Comparison of ENCODE assay signal across 1 cellular context in genomic region chr3:112084980-112085697, GRCh38.
TF ChIP-seq lines count a peak whose summit lies in the region.

No MANE protein-coding gene starts in this region.

TF ChIP-seq in HepG2, 621 proteins besides CTCF, POLR2A, EP300 and RAD21 (continued from another document):
- TF ChIP-seq BCL3 (CRISPR knock-in tag; IDR thresholded peaks at IDR 0.05) (no peak), SIN3B (IDR thresholded peaks at IDR 0.05; ENCODE audit: low read length) (no peak), ATRX (CRISPR knock-in tag; IDR thresholded peaks at IDR 0.05; ENCODE audit: borderline replicate concordance) (no peak), ZNF263 (CRISPR knock-in tag; IDR thresholded peaks at IDR 0.05) (no peak), HHEX (CRISPR knock-in tag; IDR thresholded peaks at IDR 0.05) (no peak), JUND (CRISPR knock-in tag; IDR thresholded peaks at IDR 0.05) (peak; percentile 22; the same call in 1 of the 2 replicates), GATAD1 (CRISPR knock-in tag; IDR thresholded peaks at IDR 0.05) (no peak), EHMT2 (IDR thresholded peaks at IDR 0.05; ENCODE audit: borderline replicate concordance, low read depth, low read length) (no peak), GPN1 (CRISPR knock-in tag; IDR thresholded peaks at IDR 0.05; ENCODE audit: borderline replicate concordance) (no peak), JARID2 (CRISPR knock-in tag; IDR thresholded peaks at IDR 0.05; ENCODE audit: insufficient replicate concordance) (no peak), ZNF124 (CRISPR knock-in tag; IDR thresholded peaks at IDR 0.05) (no peak), ZSCAN5A (CRISPR knock-in tag; IDR thresholded peaks at IDR 0.05; ENCODE audit: borderline replicate concordance) (no peak), ZNF580 (CRISPR knock-in tag; IDR thresholded peaks at IDR 0.05; ENCODE audit: borderline replicate concordance, low read depth) (no peak), RXRB (CRISPR knock-in tag; IDR thresholded peaks at IDR 0.05; ENCODE audit: borderline replicate concordance) (0 out of 2 replicates have a peak, but pooled peaks have one; percentile 14), CC2D1A (CRISPR knock-in tag; IDR thresholded peaks at IDR 0.05) (no peak), SMYD3 (CRISPR knock-in tag; IDR thresholded peaks at IDR 0.05) (no peak), ZNF512B (CRISPR knock-in tag; IDR thresholded peaks at IDR 0.05; ENCODE audit: borderline replicate concordance) (no peak), ARNTL (CRISPR knock-in tag; IDR thresholded peaks at IDR 0.05) (no peak), ZSCAN30 (CRISPR knock-in tag; IDR thresholded peaks at IDR 0.05) (no peak), FOSL1 (CRISPR knock-in tag; IDR thresholded peaks at IDR 0.05; ENCODE audit: borderline replicate concordance) (0 out of 2 replicates have a peak, but pooled peaks have one; percentile 25), PTBP1 (IDR thresholded peaks at IDR 0.05; ENCODE audit: low read depth, low read length, poor library complexity, severe bottlenecking) (no peak), ZNF800 (CRISPR knock-in tag; IDR thresholded peaks at IDR 0.05) (no peak), DNMT3B (CRISPR knock-in tag; conservative IDR thresholded peaks at IDR 0.05) (no peak), ZNF441 (CRISPR knock-in tag; IDR thresholded peaks at IDR 0.05; ENCODE audit: borderline replicate concordance) (no peak), E2F2 (CRISPR knock-in tag; IDR thresholded peaks at IDR 0.05; ENCODE audit: borderline replicate concordance) (no peak), CAMTA2 (CRISPR knock-in tag; IDR thresholded peaks at IDR 0.05; ENCODE audit: borderline replicate concordance) (no peak), ZNF282 (IDR thresholded peaks at IDR 0.05; ENCODE audit: partially characterized antibody) (no peak), GATAD2A (CRISPR knock-in tag; IDR thresholded peaks at IDR 0.05) (0 out of 2 replicates have a peak, but pooled peaks have one; percentile 17), EED (CRISPR knock-in tag; IDR thresholded peaks at IDR 0.05) (no peak), PHF21A (CRISPR knock-in tag; IDR thresholded peaks at IDR 0.05) (no peak)
- TF ChIP-seq, protein P1, sequence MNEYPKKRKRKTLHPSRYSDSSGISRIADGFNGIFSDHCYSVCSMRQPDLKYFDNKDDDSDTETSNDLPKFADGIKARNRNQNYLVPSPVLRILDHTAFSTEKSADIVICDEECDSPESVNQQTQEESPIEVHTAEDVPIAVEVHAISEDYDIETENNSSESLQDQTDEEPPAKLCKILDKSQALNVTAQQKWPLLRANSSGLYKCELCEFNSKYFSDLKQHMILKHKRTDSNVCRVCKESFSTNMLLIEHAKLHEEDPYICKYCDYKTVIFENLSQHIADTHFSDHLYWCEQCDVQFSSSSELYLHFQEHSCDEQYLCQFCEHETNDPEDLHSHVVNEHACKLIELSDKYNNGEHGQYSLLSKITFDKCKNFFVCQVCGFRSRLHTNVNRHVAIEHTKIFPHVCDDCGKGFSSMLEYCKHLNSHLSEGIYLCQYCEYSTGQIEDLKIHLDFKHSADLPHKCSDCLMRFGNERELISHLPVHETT (CRISPR knock-in tag; conservative IDR thresholded peaks at IDR 0.05) = no peak
- TF ChIP-seq, protein P2, sequence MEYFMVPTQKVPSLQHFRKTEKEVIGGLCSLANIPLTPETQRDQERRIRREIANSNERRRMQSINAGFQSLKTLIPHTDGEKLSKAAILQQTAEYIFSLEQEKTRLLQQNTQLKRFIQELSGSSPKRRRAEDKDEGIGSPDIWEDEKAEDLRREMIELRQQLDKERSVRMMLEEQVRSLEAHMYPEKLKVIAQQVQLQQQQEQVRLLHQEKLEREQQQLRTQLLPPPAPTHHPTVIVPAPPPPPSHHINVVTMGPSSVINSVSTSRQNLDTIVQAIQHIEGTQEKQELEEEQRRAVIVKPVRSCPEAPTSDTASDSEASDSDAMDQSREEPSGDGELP (IDR thresholded peaks at IDR 0.05; ENCODE audit: borderline replicate concordance, low read depth) = no peak
- TF ChIP-seq, protein P3, sequence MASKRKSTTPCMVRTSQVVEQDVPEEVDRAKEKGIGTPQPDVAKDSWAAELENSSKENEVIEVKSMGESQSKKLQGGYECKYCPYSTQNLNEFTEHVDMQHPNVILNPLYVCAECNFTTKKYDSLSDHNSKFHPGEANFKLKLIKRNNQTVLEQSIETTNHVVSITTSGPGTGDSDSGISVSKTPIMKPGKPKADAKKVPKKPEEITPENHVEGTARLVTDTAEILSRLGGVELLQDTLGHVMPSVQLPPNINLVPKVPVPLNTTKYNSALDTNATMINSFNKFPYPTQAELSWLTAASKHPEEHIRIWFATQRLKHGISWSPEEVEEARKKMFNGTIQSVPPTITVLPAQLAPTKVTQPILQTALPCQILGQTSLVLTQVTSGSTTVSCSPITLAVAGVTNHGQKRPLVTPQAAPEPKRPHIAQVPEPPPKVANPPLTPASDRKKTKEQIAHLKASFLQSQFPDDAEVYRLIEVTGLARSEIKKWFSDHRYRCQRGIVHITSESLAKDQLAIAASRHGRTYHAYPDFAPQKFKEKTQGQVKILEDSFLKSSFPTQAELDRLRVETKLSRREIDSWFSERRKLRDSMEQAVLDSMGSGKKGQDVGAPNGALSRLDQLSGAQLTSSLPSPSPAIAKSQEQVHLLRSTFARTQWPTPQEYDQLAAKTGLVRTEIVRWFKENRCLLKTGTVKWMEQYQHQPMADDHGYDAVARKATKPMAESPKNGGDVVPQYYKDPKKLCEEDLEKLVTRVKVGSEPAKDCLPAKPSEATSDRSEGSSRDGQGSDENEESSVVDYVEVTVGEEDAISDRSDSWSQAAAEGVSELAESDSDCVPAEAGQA (IDR thresholded peaks at IDR 0.05; ENCODE audit: low read depth) = no peak
- TF ChIP-seq, protein P3 (CRISPR knock-in tag; IDR thresholded peaks at IDR 0.05; ENCODE audit: borderline replicate concordance) = no peak
